ENCODE assay signal across 31 cellular contexts in the genomic region with DNA sequence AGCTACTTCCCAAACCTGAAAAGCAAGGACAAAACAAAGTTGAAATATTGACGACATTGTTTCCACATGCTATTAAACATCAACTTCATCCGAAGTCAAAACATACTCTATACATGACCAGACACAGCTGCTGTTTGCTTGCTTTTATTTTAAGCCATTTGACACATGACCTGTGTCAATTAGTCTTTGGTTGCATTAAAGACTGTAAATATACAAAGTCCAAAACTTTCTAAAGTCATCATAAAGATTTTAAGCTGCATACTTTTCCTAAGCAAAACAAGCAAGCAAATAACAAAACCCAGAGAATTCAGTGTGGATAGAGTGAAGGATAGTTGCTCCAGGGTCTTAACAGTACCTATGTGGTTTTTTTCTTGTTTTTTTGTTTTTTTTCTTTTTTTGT. TPM values are rescaled to one million over a fixed set of nuclear protein-coding genes. Genes with fewer than 3 reads are reported as not detected.
"Had no signal": no experiment of that assay in that cellular context is flagged by ENCODE, and none has a peak within 500 bp of the region (broad histone marks: within the 10 kb centered on the region; RNA-seq: fewer than 3 reads in every experiment).

No MANE protein-coding gene starts in this region.

- H3K27ac Mint-ChIP-seq: natural killer cell; stimulated activated naive B cell treated with anti-CD40 and anti-IgM and Interleukin-4, amounts not matched to agents 10 μg/mL and 1 μg/mL and 100 μg/mL, for 72 hours had no signal

- H3K27me3 Mint-ChIP-seq: stimulated activated naive B cell treated with anti-CD40 and anti-IgM and Interleukin-4, amounts not matched to agents 10 μg/mL and 1 μg/mL and 100 μg/mL, for 72 hours had no signal

- ATAC-seq: heart right ventricle; left lobe of liver; left ventricle myocardium superior; lower lobe of right lung; natural killer cell; right cardiac atrium; stimulated activated naive B cell treated with anti-CD40 and anti-IgM and Interleukin-4, amounts not matched to agents 10 μg/mL and 1 μg/mL and 100 μg/mL, for 72 hours; stimulated activated naive CD8-positive, alpha-beta T cell treated with anti-CD3 and anti-CD28 coated beads, Interleukin-15, Interleukin-2, amounts not matched to agents 100 U/mL and 50 U/mL, for 24 hours had no signal

- H3K4me3 Mint-ChIP-seq: natural killer cell; stimulated activated naive B cell treated with anti-CD40 and anti-IgM and Interleukin-4, amounts not matched to agents 10 μg/mL and 1 μg/mL and 100 μg/mL, for 72 hours had no signal

- DNase-seq: heart right ventricle; islet precursor cell; left ventricle myocardium superior; lower lobe of right lung; mammary epithelial cell; mesenchymal stem cell; natural killer cell; ovary; retina; right cardiac atrium; sigmoid colon; stimulated activated CD4-positive, alpha-beta T cell treated with anti-CD3 and anti-CD28 coated beads, Interleukin-12 subunit alpha, Interleukin-12 subunit beta, amount 100 ng/mL, for 4 hours; stimulated activated CD4-positive, alpha-beta T cell treated with anti-CD3 and anti-CD28 coated beads, Interleukin-15, amount 100 ng/mL, for 24 hours; stimulated activated CD4-positive, alpha-beta T cell treated with anti-CD3 and anti-CD28 coated beads, Interleukin-2, amount 100 ng/mL, for 24 hours; stimulated activated CD4-positive, alpha-beta T cell treated with anti-CD3 and anti-CD28 coated beads, Interleukin-4, amount 100 ng/mL, for 1 hour; stimulated activated naive B cell treated with anti-CD40 and anti-IgM and Interleukin-4, amounts not matched to agents 10 μg/mL and 1 μg/mL and 100 μg/mL, for 72 hours; stimulated activated naive CD8-positive, alpha-beta T cell treated with anti-CD3 and anti-CD28 coated beads, Interleukin-15, Interleukin-2, amounts not matched to agents 100 U/mL and 50 U/mL, for 24 hours; stomach; testis; thyroid gland; transverse colon; upper lobe of left lung had no signal

- H3K4me1 Mint-ChIP-seq: natural killer cell had no signal

- H3K9me3 Mint-ChIP-seq: natural killer cell; stimulated activated naive B cell treated with anti-CD40 and anti-IgM and Interleukin-4, amounts not matched to agents 10 μg/mL and 1 μg/mL and 100 μg/mL, for 72 hours had no signal

- H3K36me3 Mint-ChIP-seq: natural killer cell had no signal

RNA-seq across cellular contexts. Expression of a gene that starts 21.8 kb away (rescaled TPM):
- total RNA-seq: urinary bladder had no signal
- polyA plus RNA-seq: neural cell, smooth muscle cell had no signal

RNA-seq across cellular contexts. Expression of a gene that starts 31.2 kb away (rescaled TPM):
- total RNA-seq: stomach had no signal

RNA-seq across cellular contexts. Expression of a gene that starts 31.9 kb away (rescaled TPM):
- total RNA-seq: hepatocyte, kidney epithelial cell, mucosa of gallbladder, omental fat pad, sigmoid colon, smooth muscle cell, stomach, transverse colon, urinary bladder, vagina had no signal
- polyA plus RNA-seq: hepatocyte, mammary epithelial cell, neural cell, sigmoid colon, stomach had no signal
